Comparison of ENCODE assay signal across 9 cellular contexts in genomic region chr5:171984748-171985419, GRCh38. TPM values are rescaled to one million over a fixed set of nuclear protein-coding genes. Genes with fewer than 3 reads are reported as not detected.
DNase-seq lines count a peak whose midpoint lies in the region; ATAC-seq and TF ChIP-seq lines count a peak whose summit lies in the region.
"Had no signal": no experiment of that assay in that cellular context is flagged by ENCODE, and none has a peak within 500 bp of the region (broad histone marks: within the 10 kb centered on the region; RNA-seq: fewer than 3 reads in every experiment).

No MANE protein-coding gene starts in this region.

- no peaks in the 10 kb centered on the region for H3K27me3 Mint-ChIP-seq in activated T-helper 2 cell treated with anti-CD3 and anti-CD28 coated beads, Interferon-gamma antibody, Interleukin-2, Interleukin-4, amounts not matched to agents 10 μg/mL and 5 μg/mL and 100 μg/mL, durations not matched to agents 14 hours and 24 hours and 36 hours (ENCODE audit: low read depth)
- no peaks in the 10 kb centered on the region for H3K27me3 Mint-ChIP-seq in naive thymus-derived CD4-positive, alpha-beta T cell

- in situ Hi-C loops in GM13976 (cut with MboI; ENCODE audit: low sequenced_read_pairs, unreplicated experiment), result no loop called here

- H3K36me3 ChIP-seq in naive thymus-derived CD4-positive, alpha-beta T cell (ENCODE audit: control insufficient read depth in 2 of 3, insufficient read depth in 3 of 3, low read length in 3 of 3), result no peaks in the 10 kb centered on the region

- peaks cover 21% of the 10 kb centered on the region for H3K9me3 Mint-ChIP-seq in activated T-helper 2 cell treated with anti-CD3 and anti-CD28 coated beads, Interferon-gamma antibody, Interleukin-2, Interleukin-4, amounts not matched to agents 10 μg/mL and 5 μg/mL and 100 μg/mL, durations not matched to agents 14 hours and 24 hours and 36 hours
- H3K9me3 Mint-ChIP-seq in naive thymus-derived CD4-positive, alpha-beta T cell, result peaks cover 0 to 22% (median 10%) of the 10 kb centered on the region in 11 donors

- ATAC-seq in HG03354 (IDR thresholded peaks at IDR 0.05; ENCODE audit: poor library complexity, severe bottlenecking, unreplicated experiment) (peak; percentile 46), right cardiac atrium (no peak), HG03457 (IDR thresholded peaks at IDR 0.05; ENCODE audit: unreplicated experiment) (no peak)
- peak; percentile 84 for ATAC-seq in naive thymus-derived CD4-positive, alpha-beta T cell

- H3K27me3 ChIP-seq in naive thymus-derived CD4-positive, alpha-beta T cell (ENCODE audit: control insufficient read depth in 2 of 2, insufficient read depth in 2 of 2, low read length in 2 of 2), result no peaks in the 10 kb centered on the region
- H3K27me3 ChIP-seq in right cardiac atrium (ENCODE audit: control insufficient read depth, insufficient read depth), result no peaks in the 10 kb centered on the region

- H3K36me3 Mint-ChIP-seq in activated T-helper 2 cell treated with anti-CD3 and anti-CD28 coated beads, Interferon-gamma antibody, Interleukin-2, Interleukin-4, amounts not matched to agents 10 μg/mL and 5 μg/mL and 100 μg/mL, durations not matched to agents 14 hours and 24 hours and 36 hours (ENCODE audit: low read depth), result peaks cover 68% of the 10 kb centered on the region
- H3K36me3 Mint-ChIP-seq in naive thymus-derived CD4-positive, alpha-beta T cell, result peaks cover 6 to 66% (median 51%) of the 10 kb centered on the region in 5 donors

- H3K4me3 ChIP-seq in naive thymus-derived CD4-positive, alpha-beta T cell (ENCODE audit: low read length), result no peak overlapping the region
- H3K4me3 ChIP-seq in right cardiac atrium (ENCODE audit: low read length), result no peak overlapping the region

- H3K4me1 Mint-ChIP-seq in activated T-helper 2 cell treated with anti-CD3 and anti-CD28 coated beads, Interferon-gamma antibody, Interleukin-2, Interleukin-4, amounts not matched to agents 10 μg/mL and 5 μg/mL and 100 μg/mL, durations not matched to agents 14 hours and 24 hours and 36 hours (ENCODE audit: low read depth), result peaks cover 38% of the 10 kb centered on the region
- H3K4me1 Mint-ChIP-seq in naive thymus-derived CD4-positive, alpha-beta T cell, result peaks cover 26 to 49% (median 37%) of the 10 kb centered on the region in 7 donors

- no peak for TF ChIP-seq CTCF in GM13976 (IDR thresholded peaks at IDR 0.05; ENCODE audit: borderline replicate concordance, control extremely low read depth, extremely low read depth, insufficient read depth, missing control alignments)

- H3K4me1 ChIP-seq in naive thymus-derived CD4-positive, alpha-beta T cell (ENCODE audit: control insufficient read depth in 2 of 2, insufficient read depth in 2 of 2, low read length in 2 of 2), result peaks cover 5 to 20% of the 10 kb centered on the region in 2 donors
- peaks cover 5% of the 10 kb centered on the region for H3K4me1 ChIP-seq in right cardiac atrium (ENCODE audit: control insufficient read depth, insufficient read depth, low read length)

- H3K27ac Mint-ChIP-seq in activated T-helper 2 cell treated with anti-CD3 and anti-CD28 coated beads, Interferon-gamma antibody, Interleukin-2, Interleukin-4, amounts not matched to agents 10 μg/mL and 5 μg/mL and 100 μg/mL, durations not matched to agents 14 hours and 24 hours and 36 hours, result peak overlapping the region; percentile 51
- H3K27ac Mint-ChIP-seq in naive thymus-derived CD4-positive, alpha-beta T cell, result peak overlapping the region in 4 of 9 donors; percentile 19 to 83 (median 43)

- CTCF ChIA-PET in naive thymus-derived CD4-positive, alpha-beta T cell (lab: Charles Lee), result no interaction called here

- peak; percentile 11 for DNase-seq in DMS 273 (lab: John Stamatoyannopoulos, UW; ENCODE audit: unreplicated experiment)
- no peak for DNase-seq in DMS 273 treated with DMSO at 0.1 percent for 48 hours (lab: John Stamatoyannopoulos, UW)
- no peak for DNase-seq in activated T-helper 2 cell treated with anti-CD3 and anti-CD28 coated beads, Interferon-gamma antibody, Interleukin-2, Interleukin-4, amounts not matched to agents 10 μg/mL and 5 μg/mL and 100 μg/mL, durations not matched to agents 14 hours and 24 hours and 36 hours (ENCODE audit: low spot score)
- DNase-seq in naive thymus-derived CD4-positive, alpha-beta T cell, result peak in 3 of 9 donors; percentile 20 to 30 (median 20)
- DNase-seq in GM13976 (ENCODE audit: low spot score), result no peak
- no peak for DNase-seq in right cardiac atrium

- intact Hi-C loops in activated T-helper 2 cell treated with anti-CD3 and anti-CD28 coated beads, Interferon-gamma antibody, Interleukin-2, Interleukin-4, amounts not matched to agents 10 μg/mL and 5 μg/mL and 100 μg/mL, durations not matched to agents 14 hours and 24 hours and 36 hours (cut with micrococcal nuclease), result loop anchor here (1.0 kb wide), 4 partner anchors 21 to 78 kb away; partner anchors contain the start of gene FBXW11
- intact Hi-C loops in naive thymus-derived CD4-positive, alpha-beta T cell (cut with micrococcal nuclease), result loop anchor here in 1 of 2 donors (1.0 kb wide), 1 partner anchor 21 kb away; the partner anchor contains the start of gene FBXW11
- intact Hi-C loops in right cardiac atrium (cut with DNase I), result no loop called here

- 90% methylated on average over 6 of the region's 6 CpGs for WGBS in right cardiac atrium

- H3K4me3 Mint-ChIP-seq in activated T-helper 2 cell treated with anti-CD3 and anti-CD28 coated beads, Interferon-gamma antibody, Interleukin-2, Interleukin-4, amounts not matched to agents 10 μg/mL and 5 μg/mL and 100 μg/mL, durations not matched to agents 14 hours and 24 hours and 36 hours (ENCODE audit: low read depth), result no peak overlapping the region
- H3K4me3 Mint-ChIP-seq in naive thymus-derived CD4-positive, alpha-beta T cell, result peak overlapping the region in 3 of 10 donors; percentile 10 to 21 (median 13)

- POLR2A ChIA-PET in naive thymus-derived CD4-positive, alpha-beta T cell (lab: Charles Lee), result interaction anchor here (1.1 kb wide), 1 partner anchor 22 kb away, joined by 3 read pairs; the partner anchor contains the start of gene FBXW11

- H3K9me3 ChIP-seq in naive thymus-derived CD4-positive, alpha-beta T cell (ENCODE audit: control insufficient read depth in 2 of 3, low read length in 3 of 3), result peaks cover 0 to 9% (median 0%) of the 10 kb centered on the region in 3 experiments
- H3K9me3 ChIP-seq in right cardiac atrium (ENCODE audit: control insufficient read depth, low read length), result no peaks in the 10 kb centered on the region

- no peak overlapping the region for H3K27ac ChIP-seq in naive thymus-derived CD4-positive, alpha-beta T cell (ENCODE audit: low read depth, low read length)
- no peak overlapping the region for H3K27ac ChIP-seq in right cardiac atrium (ENCODE audit: low read length)
- H3K27ac ChIP-seq: 22Rv1 had no signal

RNA-seq across cellular contexts. Expression of gene FBXW11, which starts 21.6 kb away (rescaled TPM):
- total RNA-seq in activated T-helper 2 cell treated with anti-CD3 and anti-CD28 coated beads, Interferon-gamma antibody, Interleukin-2, Interleukin-4, amounts not matched to agents 10 μg/mL and 5 μg/mL and 100 μg/mL, durations not matched to agents 14 hours and 24 hours and 36 hours, result 47.3 and 51.4 TPM in 2 replicates
- 10 to 100 TPM; 29.1 to 40.7 (median 33.6) TPM for total RNA-seq in naive thymus-derived CD4-positive, alpha-beta T cell
- 10 to 100 TPM; 15.0 to 21.5 TPM for polyA plus RNA-seq in naive thymus-derived CD4-positive, alpha-beta T cell
- 10 to 100 TPM; 62.3 to 70.7 (median 67.3) TPM for total RNA-seq in right cardiac atrium
- 15.8 TPM for polyA plus RNA-seq in right cardiac atrium

Comparison
In these comparisons a context has a peak if more than half of its experiments do, and no peak if none do; other contexts are left out.
1. ATAC-seq: peak in HG03354 (single experiment) and naive thymus-derived CD4-positive, alpha-beta T cell (single experiment); none in right cardiac atrium (0 of 2) and HG03457 (single experiment).